Comparison of ENCODE assay signal across 20 cellular contexts in genomic region chr9:105282870-105283621, GRCh38. TPM values are rescaled to one million over a fixed set of nuclear protein-coding genes. Genes with fewer than 3 reads are reported as not detected.
A peak's percentile ranks its signal among the peaks of the same experiment; 100 is the strongest.
DNase-seq lines count a peak whose midpoint lies in the region; ATAC-seq, FAIRE-seq and TF ChIP-seq lines count a peak whose summit lies in the region.
"Had no signal": no experiment of that assay in that cellular context is flagged by ENCODE, and none has a peak within 500 bp of the region (broad histone marks: within the 10 kb centered on the region; RNA-seq: fewer than 3 reads in every experiment).

No MANE protein-coding gene starts in this region.

- in situ Hi-C loops in HepG2 (cut with HindIII; ENCODE audit: extremely low pct_ligation_motif_present, low pct_unique_long_range_greater_than_20kb): no loop called here

- no peaks in the 10 kb centered on the region for H3K36me3 ChIP-seq in HepG2 (replicated peaks in 1 of 2; ENCODE audit: control insufficient read depth in 1 of 2, insufficient read depth in 2 of 2, low read length in 2 of 2)
- H3K36me3 ChIP-seq: Peyer's patch had no signal

- H2BK20ac ChIP-seq in H9 (ENCODE audit: low read depth, low read length, poor library complexity, severe bottlenecking): no peak overlapping the region

- H3K27ac Mint-ChIP-seq in H9 (peak overlapping the region in 2 of 3 experiments; percentile 7 to 26; a peak in 3 of 7 replicates), WTC11 (peak overlapping the region; percentile 41)

- H3K23ac ChIP-seq in H9 (ENCODE audit: insufficient read length, low read depth, low read length): no peak overlapping the region

- H3K9me3 ChIP-seq in H9 (ENCODE audit: control insufficient read depth, low read depth, low read length) (no peaks in the 10 kb centered on the region), HepG2 (ENCODE audit: low read length) (no peaks in the 10 kb centered on the region)
- H3K9me3 ChIP-seq: Peyer's patch had no signal

- no peak overlapping the region for H3K4me3 Mint-ChIP-seq in H9
- H3K4me3 Mint-ChIP-seq in WTC11: no peak overlapping the region
- H3K4me3 Mint-ChIP-seq: CD8-positive, alpha-beta memory T cell had no signal

- no peak overlapping the region for H4K5ac ChIP-seq in H9 (ENCODE audit: insufficient read length, low read depth, low read length)

- H3K36me3 Mint-ChIP-seq in H9 (ENCODE audit: insufficient read depth in 1 of 3, low read depth in 3 of 3) (no peaks in the 10 kb centered on the region; a peak in 2 of 7 replicates), WTC11 (no peaks in the 10 kb centered on the region)
- H3K36me3 Mint-ChIP-seq: CD8-positive, alpha-beta memory T cell had no signal

- BruUV-seq in HepG2 (replicated peaks; lab: Mats Ljungman, UMichigan): no TSS peak

- H3K4me1 Mint-ChIP-seq in H9: peaks cover 39 to 43% of the 10 kb centered on the region in 2 experiments
- H3K4me1 Mint-ChIP-seq in WTC11: peaks cover 32% of the 10 kb centered on the region

- H3K23me2 ChIP-seq in H9 (ENCODE audit: insufficient read length, low read depth, low read length, poor library complexity, severe bottlenecking): no peaks in the 10 kb centered on the region

- no peak overlapping the region for H3K14ac ChIP-seq in H9 (ENCODE audit: insufficient read depth, low read length)

- H3K4me3 ChIP-seq in HepG2 (replicated peaks in 1 of 3; ENCODE audit: insufficient read depth in 1 of 3, low read depth in 2 of 3, low read length in 3 of 3): no peak overlapping the region
- H3K4me3 ChIP-seq: K562, Peyer's patch had no signal

- H2BK15ac ChIP-seq in H9 (ENCODE audit: low read depth, low read length): no peak overlapping the region

- POLR2A ChIA-PET in WTC11 (lab: Charles Lee) (interaction anchor here (0.8 kb wide), 1 partner anchor 420 kb away, joined by 3 read pairs; no protein-coding TSS in a partner anchor), HepG2 (lab: Yijun Ruan, JAX) (interaction anchor here (1.9 kb wide), 1 partner anchor 8 kb away, joined by 5 read pairs; no protein-coding TSS in a partner anchor)

- H3K27ac ChIP-seq in H9 (ENCODE audit: insufficient read length, low read depth, low read length): no peak overlapping the region
- H3K27ac ChIP-seq in HepG2 (ENCODE audit: extremely low read length, insufficient read depth, low read length): peak overlapping the region; percentile 49
- H3K27ac ChIP-seq in temporal lobe (ENCODE audit: low read depth, low read length): peak overlapping the region; percentile 30
- H3K27ac ChIP-seq: C4-2B had no signal

- H3K4me1 ChIP-seq in H9 (ENCODE audit: insufficient read depth, low read length) (0 out of 2 replicates have a peak, but pooled peaks cover 2% of the 10 kb centered on the region), HepG2 (ENCODE audit: insufficient read depth, low read length) (peaks cover 27% of the 10 kb centered on the region)

- H2BK5ac ChIP-seq in H9 (ENCODE audit: insufficient read length, low read length): no peak overlapping the region

- no CpG with 5 or more reads among the region's 7 CpGs for WGBS in H9 (ENCODE audit: extremely low coverage, insufficient read length, low lambda C conversion rate)
- 87% methylated on average over 7 of the region's 7 CpGs for WGBS in HepG2 (ENCODE audit: low lambda C conversion rate)

- TF ChIP-seq CTCF in H9 (conservative IDR thresholded peaks at IDR 0.05) (no peak), WTC11 (IDR thresholded peaks at IDR 0.05) (no peak), HepG2 (CRISPR knock-in tag; IDR thresholded peaks at IDR 0.05) (no peak)

- H4K20me1 ChIP-seq in H9 (ENCODE audit: control insufficient read depth, insufficient read depth, insufficient read length) (no peaks in the 10 kb centered on the region), HepG2 (ENCODE audit: insufficient read depth, low read length) (no peaks in the 10 kb centered on the region)

- ATAC-seq in WTC11 (no peak), HepG2 (no peak), GM21619 (IDR thresholded peaks at IDR 0.05; ENCODE audit: unreplicated experiment) (no peak)
- ATAC-seq: K562, SK-N-SH treated with all-trans-retinoic acid at 6 μM for 48 hours had no signal

- H2BK12ac ChIP-seq in H9 (ENCODE audit: insufficient read length, low read depth, low read length): no peak overlapping the region

- no peaks in the 10 kb centered on the region; the same call in 1 of the 2 replicates for H3K79me2 ChIP-seq in H9 (ENCODE audit: insufficient read depth, low read length)
- H3K79me2 ChIP-seq in HepG2 (ENCODE audit: insufficient read depth, low read length): peaks cover 32% of the 10 kb centered on the region

- H2AK5ac ChIP-seq in H9 (ENCODE audit: insufficient read length, low read length): no peak overlapping the region

- TF ChIP-seq POLR2A in HepG2 (IDR thresholded peaks at IDR 0.05; ENCODE audit: insufficient read depth in 1 of 2, low read depth in 2 of 2, low read length in 2 of 2): no peak

- H3T11ph ChIP-seq in H9 (ENCODE audit: low read length): no peak overlapping the region

- H3K4me2 ChIP-seq in H9 (ENCODE audit: insufficient read depth, insufficient read length, low read length): no peak overlapping the region
- no peak overlapping the region for H3K4me2 ChIP-seq in HepG2 (ENCODE audit: low read depth, low read length)

- H3K79me1 ChIP-seq in H9 (ENCODE audit: insufficient read depth, low read depth, low read length, poor library complexity, severe bottlenecking): no peaks in the 10 kb centered on the region

- no peak overlapping the region for H3K18ac ChIP-seq in H9 (ENCODE audit: insufficient read length, low read depth, low read length)

- H2BK120ac ChIP-seq in H9 (ENCODE audit: low read depth, low read length, poor library complexity, severe bottlenecking): no peak overlapping the region

- no peak overlapping the region for H3K9ac ChIP-seq in H9 (ENCODE audit: extremely low read depth, insufficient read length, low read length)
- H3K9ac ChIP-seq in HepG2 (ENCODE audit: insufficient read depth, low read depth, low read length): no peak overlapping the region

- no peak overlapping the region for H3K4ac ChIP-seq in H9 (ENCODE audit: low read depth, low read length)

- FAIRE-seq in HepG2 (lab: Jason Lieb, UNC): no peak
- FAIRE-seq: G401.6, GM12892, K562 had no signal

- no peaks in the 10 kb centered on the region for H3K9me3 Mint-ChIP-seq in H9
- H3K9me3 Mint-ChIP-seq in WTC11: no peaks in the 10 kb centered on the region; the same call in 1 of the 2 replicates
- H3K9me3 Mint-ChIP-seq: CD8-positive, alpha-beta memory T cell had no signal

- TF ChIP-seq RAD21 in HepG2 (CRISPR knock-in tag; IDR thresholded peaks at IDR 0.05): no peak

- no peak overlapping the region for H4K91ac ChIP-seq in H9 (ENCODE audit: insufficient read length, low read depth, low read length)

- H4K8ac ChIP-seq in H9 (replicated peaks; ENCODE audit: insufficient read length, low read depth, low read length): no peak overlapping the region

- H3K27me3 ChIP-seq in H9 (ENCODE audit: insufficient read depth, low read length): no peaks in the 10 kb centered on the region
- H3K27me3 ChIP-seq in HepG2 (ENCODE audit: control insufficient read depth in 1 of 2, insufficient read depth in 2 of 2, low read length in 2 of 2): no peaks in the 10 kb centered on the region
- H3K27me3 ChIP-seq: Peyer's patch had no signal

- CTCF ChIA-PET in WTC11 (lab: Charles Lee): no interaction called here
- CTCF ChIA-PET in HepG2 (lab: Yijun Ruan, JAX; ENCODE audit: low intra/inter-chr PET ratio, low total read pairs): no interaction called here

- DNase-seq in H9: no peak
- DNase-seq in WTC11 (ENCODE audit: low spot score): no peak
- no peak for DNase-seq in HepG2 (ENCODE audit: low spot score)
- no peak for DNase-seq in NCI-H128 (lab: John Stamatoyannopoulos, UW; ENCODE audit: unreplicated experiment)
- DNase-seq in GOT3 (lab: John Stamatoyannopoulos, UW): no peak
- DNase-seq in NCI-H510A (lab: John Stamatoyannopoulos, UW): no peak
- DNase-seq: Calu3; CD8-positive, alpha-beta memory T cell; MM.1S; NCI-H1092 treated with DMSO at 0.1 percent for 48 hours; NCI-H2029 treated with DMSO at 0.1 percent for 48 hours; NCI-H526 had no signal

- TF ChIP-seq EP300 in HepG2 (IDR thresholded peaks at IDR 0.05; ENCODE audit: low read depth in 2 of 2, low read length in 2 of 2) (no peak), HepG2 (CRISPR knock-in tag; IDR thresholded peaks at IDR 0.05; ENCODE audit: borderline replicate concordance) (no peak)

- H2AFZ ChIP-seq in H9 (ENCODE audit: low read length) (no peak overlapping the region), HepG2 (ENCODE audit: low read length) (no peak overlapping the region)

- intact Hi-C loops in HepG2 (cut with micrococcal nuclease; ENCODE audit: unreplicated experiment): no loop called here

- no peak overlapping the region for H3K56ac ChIP-seq in H9 (ENCODE audit: insufficient read length, low read depth, low read length)

- H3K27me3 Mint-ChIP-seq in H9 (ENCODE audit: low read depth) (no peaks in the 10 kb centered on the region), WTC11 (ENCODE audit: low read depth) (no peaks in the 10 kb centered on the region)
- H3K27me3 Mint-ChIP-seq: CD8-positive, alpha-beta memory T cell had no signal

TF ChIP-seq in HepG2, 621 proteins besides CTCF, POLR2A, EP300 and RAD21 (continues in another document):
- no peak for TF ChIP-seq ZNF253 (CRISPR knock-in tag; IDR thresholded peaks at IDR 0.05; ENCODE audit: borderline replicate concordance)

RNA-seq across cellular contexts. Expression of gene SLC44A1, which starts 38.6 kb away (rescaled TPM):
- total RNA-seq in H9 (2021) (59.6 and 60.7 TPM in 2 replicates), WTC11 (2021) (45.9 to 48.9 TPM (median 47.6 TPM) in 3 replicates), HepG2 (2016; rRNA removed; fragmentation: Illumina TruSeq; extraction: Trizol) (30.4 and 40.8 TPM in 2 replicates), temporal lobe (41.1 TPM)
- 12.0 and 12.2 TPM in 2 replicates for total RNA-seq in HepG2 (2016; cell fraction: cytosol; rRNA removed; fragmentation: Illumina TruSeq; extraction: Trizol; ENCODE audit: low read depth)
- total RNA-seq in HepG2 (2016; cell fraction: insoluble cytoplasmic fraction; rRNA removed; fragmentation: Illumina TruSeq; extraction: Trizol): 31.5 and 39.4 TPM in 2 replicates
- 34.7 and 38.3 TPM in 2 replicates for total RNA-seq in HepG2 (2016; cell fraction: membrane; rRNA removed; fragmentation: Illumina TruSeq; extraction: Trizol)
- total RNA-seq in HepG2 (2016; cell fraction: nucleus; rRNA removed; fragmentation: Illumina TruSeq; extraction: Trizol): 31.6 and 40.2 TPM in 2 replicates
- 21.1 and 21.4 TPM in 2 replicates for polyA plus RNA-seq in HepG2 (2011; rRNA removed)
- 15.7 and 26.2 TPM in 2 replicates for polyA plus RNA-seq in HepG2 (2011; cell fraction: cytosol; rRNA removed)
- 7.9 and 11.1 TPM in 2 replicates for polyA plus RNA-seq in HepG2 (2011; cell fraction: nucleus; rRNA removed)
- polyA plus RNA-seq in HepG2 (2012): 38.1 and 40.7 TPM in 2 replicates
- 5.0 and 7.1 TPM in 2 replicates for polyA plus RNA-seq in HepG2 (2016; cell fraction: cytosol; fragmentation: Illumina TruSeq; extraction: Trizol; ENCODE audit: low read depth)
- polyA plus RNA-seq in HepG2 (2016; cell fraction: insoluble cytoplasmic fraction; fragmentation: Illumina TruSeq; extraction: Trizol; ENCODE audit: low read depth): 20.0 and 22.2 TPM in 2 replicates
- 13.9 and 16.2 TPM in 2 replicates for polyA plus RNA-seq in HepG2 (2016; cell fraction: membrane; fragmentation: Illumina TruSeq; extraction: Trizol; ENCODE audit: low read depth)
- 26.5 and 26.7 TPM in 2 replicates for polyA plus RNA-seq in HepG2 (2016; cell fraction: nucleus; fragmentation: Illumina TruSeq; extraction: Trizol; ENCODE audit: insufficient read depth, low read depth)
- polyA minus RNA-seq in HepG2 (2011; rRNA and poly(A)+ RNA removed; ENCODE audit: low replicate concordance): 69.1 and 73.0 TPM in 2 replicates
- polyA minus RNA-seq in HepG2 (2011; cell fraction: cytosol; rRNA and poly(A)+ RNA removed): 23.7 and 37.4 TPM in 2 replicates
- polyA minus RNA-seq in HepG2 (2011; cell fraction: nucleus; rRNA and poly(A)+ RNA removed): 30.1 and 37.0 TPM in 2 replicates
